31 cellular contexts compared by ENCODE assay signal in genomic region chr21:31164713-31165694, GRCh38.
DNase-seq lines count a peak whose midpoint lies in the region; ATAC-seq lines count a peak whose summit lies in the region.
"Had no signal": no experiment of that assay in that cellular context is flagged by ENCODE, and none has a peak within 500 bp of the region (broad histone marks: within the 10 kb centered on the region; RNA-seq: fewer than 3 reads in every experiment).

No MANE protein-coding gene starts in this region.

- H3K4me1 Mint-ChIP-seq in stimulated activated naive CD8-positive, alpha-beta T cell treated with anti-CD3 and anti-CD28 coated beads, Interleukin-15, amount 100 ng/mL, for 72 hours: peaks cover 75% of the 10 kb centered on the region
- H3K4me1 Mint-ChIP-seq in T-helper 1 cell treated with Interleukin-12 subunit alpha and Interleukin-12 subunit beta and Interleukin-4 antibody, amounts not matched to agents 30 μg/mL and 1 μg/mL, for 36 hours (ENCODE audit: low read depth): peaks cover 50% of the 10 kb centered on the region

- no peak overlapping the region for H3K4me3 ChIP-seq in effector memory CD4-positive, alpha-beta T cell (ENCODE audit: insufficient read depth, low read depth, low read length, poor library complexity, severe bottlenecking)
- H3K4me3 ChIP-seq: BLaER1, gastrocnemius medialis, prostate gland had no signal

- no peak overlapping the region for H3K27ac Mint-ChIP-seq in stimulated activated naive CD8-positive, alpha-beta T cell treated with anti-CD3 and anti-CD28 coated beads, Interleukin-15, amount 100 ng/mL, for 72 hours
- peak overlapping the region; percentile 67 for H3K27ac Mint-ChIP-seq in T-helper 1 cell treated with Interleukin-12 subunit alpha and Interleukin-12 subunit beta and Interleukin-4 antibody, amounts not matched to agents 30 μg/mL and 1 μg/mL, for 36 hours
- H3K27ac Mint-ChIP-seq: brain; natural killer cell treated with Interleukin-12 subunit alpha and Interleukin-12 subunit beta and Interleukin-15 and Interleukin-18, amount 100 ng/mL, for 72 hours had no signal

- peaks cover 32% of the 10 kb centered on the region for H3K4me1 ChIP-seq in effector memory CD4-positive, alpha-beta T cell (ENCODE audit: control insufficient read depth, insufficient read depth, low read length, poor library complexity, severe bottlenecking)
- H3K4me1 ChIP-seq: gastrocnemius medialis, prostate gland had no signal

- H3K9me3 Mint-ChIP-seq in stimulated activated naive CD8-positive, alpha-beta T cell treated with anti-CD3 and anti-CD28 coated beads, Interleukin-15, amount 100 ng/mL, for 72 hours: no peaks in the 10 kb centered on the region
- H3K9me3 Mint-ChIP-seq in T-helper 1 cell treated with Interleukin-12 subunit alpha and Interleukin-12 subunit beta and Interleukin-4 antibody, amounts not matched to agents 30 μg/mL and 1 μg/mL, for 36 hours: no peaks in the 10 kb centered on the region
- H3K9me3 Mint-ChIP-seq: IgD-negative memory B cell; natural killer cell treated with Interleukin-12 subunit alpha and Interleukin-12 subunit beta and Interleukin-15 and Interleukin-18, amount 100 ng/mL, for 72 hours had no signal

- ATAC-seq in stimulated activated naive CD8-positive, alpha-beta T cell treated with anti-CD3 and anti-CD28 coated beads, Interleukin-15, amount 100 ng/mL, for 72 hours: peak; percentile 56
- ATAC-seq in stimulated activated naive CD8-positive, alpha-beta T cell treated with anti-CD3 and anti-CD28 coated beads, Interleukin-15, Interleukin-2, amounts not matched to agents 100 U/mL and 50 U/mL, for 24 hours: no peak
- ATAC-seq: gastrocnemius medialis; natural killer cell treated with Interleukin-12 subunit alpha and Interleukin-12 subunit beta and Interleukin-15 and Interleukin-18, amount 100 ng/mL, for 72 hours had no signal

- no peak for DNase-seq in stimulated activated naive CD8-positive, alpha-beta T cell treated with anti-CD3 and anti-CD28 coated beads, Interleukin-15, amount 100 ng/mL, for 72 hours
- no peak for DNase-seq in stimulated activated naive CD8-positive, alpha-beta T cell treated with anti-CD3 and anti-CD28 coated beads, Interleukin-15, Interleukin-2, amounts not matched to agents 100 U/mL and 50 U/mL, for 24 hours
- DNase-seq in effector memory CD4-positive, alpha-beta T cell: no peak
- no peak for DNase-seq in NCI-H2029 (lab: John Stamatoyannopoulos, UW)
- DNase-seq in HuH-7.5 (ENCODE audit: low spot score): no peak
- DNase-seq in stimulated activated CD4-positive, alpha-beta T cell treated with anti-CD3 and anti-CD28 coated beads, Interleukin-4, amount 100 ng/mL, for 1 hour: no peak
- DNase-seq: activated CD4-positive, alpha-beta T cell treated with anti-CD3 and anti-CD28 coated beads, Interleukin-2, amount 50 U/mL, for 1 hour; activated CD8-positive, alpha-beta memory T cell treated with anti-CD3 and anti-CD28 coated beads, Interleukin-2, amount 50 U/mL, for 4 hours; activated effector memory CD4-positive, alpha-beta T cell treated with anti-CD3 and anti-CD28 coated beads, Interleukin-2, amount 50 U/mL, for 16 hours; amniotic stem cell; cerebellar nuclear complex; DMS79; gastrocnemius medialis; GF-D8; MV-4-11; NCI-H146; NCI-H2107; NCI-H446; NCI-H774; occipital lobe; SHP77 treated with DMSO at 0.1 percent for 48 hours; stimulated activated CD4-positive, alpha-beta T cell treated with anti-CD3 and anti-CD28 coated beads, Interleukin-4, amount 100 ng/mL, for 4 hours; T1000; trophoblast cell had no signal

- H3K36me3 ChIP-seq in effector memory CD4-positive, alpha-beta T cell (ENCODE audit: control insufficient read depth, insufficient read depth, low read length): no peaks in the 10 kb centered on the region
- H3K36me3 ChIP-seq: gastrocnemius medialis, prostate gland had no signal

- no peaks in the 10 kb centered on the region for H3K27me3 ChIP-seq in effector memory CD4-positive, alpha-beta T cell (replicated peaks; ENCODE audit: control insufficient read depth, insufficient read depth, low read length, poor library complexity, severe bottlenecking)
- H3K27me3 ChIP-seq: BLaER1 had no signal

- no peaks in the 10 kb centered on the region for H3K9me3 ChIP-seq in effector memory CD4-positive, alpha-beta T cell (ENCODE audit: control insufficient read depth, low read length)
- H3K9me3 ChIP-seq: BLaER1, gastrocnemius medialis, prostate gland had no signal

- peak overlapping the region; percentile 38 for H3K27ac ChIP-seq in effector memory CD4-positive, alpha-beta T cell (ENCODE audit: insufficient read depth, low read length, poor library complexity, severe bottlenecking)
- H3K27ac ChIP-seq: BLaER1, gastrocnemius medialis, prostate gland, VCaP had no signal

- H3K27me3 Mint-ChIP-seq in stimulated activated naive CD8-positive, alpha-beta T cell treated with anti-CD3 and anti-CD28 coated beads, Interleukin-15, amount 100 ng/mL, for 72 hours: no peaks in the 10 kb centered on the region
- H3K27me3 Mint-ChIP-seq in T-helper 1 cell treated with Interleukin-12 subunit alpha and Interleukin-12 subunit beta and Interleukin-4 antibody, amounts not matched to agents 30 μg/mL and 1 μg/mL, for 36 hours (ENCODE audit: low read depth): no peaks in the 10 kb centered on the region

- no peak overlapping the region for H3K4me3 Mint-ChIP-seq in stimulated activated naive CD8-positive, alpha-beta T cell treated with anti-CD3 and anti-CD28 coated beads, Interleukin-15, amount 100 ng/mL, for 72 hours
- peak overlapping the region; percentile 28 for H3K4me3 Mint-ChIP-seq in T-helper 1 cell treated with Interleukin-12 subunit alpha and Interleukin-12 subunit beta and Interleukin-4 antibody, amounts not matched to agents 30 μg/mL and 1 μg/mL, for 36 hours
- H3K4me3 Mint-ChIP-seq: brain; IgD-negative memory B cell; natural killer cell treated with Interleukin-12 subunit alpha and Interleukin-12 subunit beta and Interleukin-15 and Interleukin-18, amount 100 ng/mL, for 72 hours had no signal

- peaks cover 40% of the 10 kb centered on the region for H3K36me3 Mint-ChIP-seq in T-helper 1 cell treated with Interleukin-12 subunit alpha and Interleukin-12 subunit beta and Interleukin-4 antibody, amounts not matched to agents 30 μg/mL and 1 μg/mL, for 36 hours (ENCODE audit: low read depth)
